ENCODE assay signal across 26 cellular contexts in genomic region chr2:1681323-1682310, GRCh38.
DNase-seq lines count a peak whose midpoint lies in the region; ATAC-seq and TF ChIP-seq lines count a peak whose summit lies in the region.
"Had no signal": no experiment of that assay in that cellular context is flagged by ENCODE, and none has a peak within 500 bp of the region (broad histone marks: within the 10 kb centered on the region; RNA-seq: fewer than 3 reads in every experiment).

No MANE protein-coding gene starts in this region.

- H3K4me3 Mint-ChIP-seq in activated CD8-positive, alpha-beta memory T cell treated with anti-CD3 and anti-CD28 coated beads, Interleukin-2, amount 10 ng/mL, durations not matched to agents 7 days and 5 days: no peak overlapping the region
- H3K4me3 Mint-ChIP-seq in glutamatergic neuron (ENCODE audit: unreplicated experiment): no peak overlapping the region
- no peak overlapping the region for H3K4me3 Mint-ChIP-seq in nephron progenitor cell
- no peak overlapping the region for H3K4me3 Mint-ChIP-seq in type B pancreatic cell
- H3K4me3 Mint-ChIP-seq: activated CD4-positive, alpha-beta memory T cell treated with anti-CD3 and anti-CD28 coated beads, Interleukin-2, amount 10 ng/mL, durations not matched to agents 7 days and 5 days; activated T-cell treated with anti-CD3 and anti-CD28 coated beads, Interleukin-2, amount 50 U/mL, for 24 hours; brain had no signal

- no peaks in the 10 kb centered on the region for H3K9me3 Mint-ChIP-seq in activated CD8-positive, alpha-beta memory T cell treated with anti-CD3 and anti-CD28 coated beads, Interleukin-2, amount 10 ng/mL, durations not matched to agents 7 days and 5 days (ENCODE audit: low read depth)
- H3K9me3 Mint-ChIP-seq in glutamatergic neuron (ENCODE audit: unreplicated experiment) (peaks cover 9% of the 10 kb centered on the region), nephron progenitor cell (no peaks in the 10 kb centered on the region), type B pancreatic cell (no peaks in the 10 kb centered on the region)
- H3K9me3 Mint-ChIP-seq: activated CD4-positive, alpha-beta memory T cell treated with anti-CD3 and anti-CD28 coated beads, Interleukin-2, amount 10 ng/mL, durations not matched to agents 7 days and 5 days; activated T-cell treated with anti-CD3 and anti-CD28 coated beads, Interleukin-2, amount 50 U/mL, for 24 hours; brain had no signal

- H3K36me3 Mint-ChIP-seq in activated CD8-positive, alpha-beta memory T cell treated with anti-CD3 and anti-CD28 coated beads, Interleukin-2, amount 10 ng/mL, durations not matched to agents 7 days and 5 days: no peaks in the 10 kb centered on the region
- H3K36me3 Mint-ChIP-seq in glutamatergic neuron (ENCODE audit: unreplicated experiment): no peaks in the 10 kb centered on the region
- H3K36me3 Mint-ChIP-seq in nephron progenitor cell (ENCODE audit: low read depth): peaks cover 28% of the 10 kb centered on the region
- H3K36me3 Mint-ChIP-seq in type B pancreatic cell: peaks cover 10% of the 10 kb centered on the region

- no peak overlapping the region for H3K27ac Mint-ChIP-seq in activated CD8-positive, alpha-beta memory T cell treated with anti-CD3 and anti-CD28 coated beads, Interleukin-2, amount 10 ng/mL, durations not matched to agents 7 days and 5 days
- H3K27ac Mint-ChIP-seq in glutamatergic neuron (ENCODE audit: unreplicated experiment) (peak overlapping the region; percentile 35), nephron progenitor cell (peak overlapping the region; percentile 77), type B pancreatic cell (no peak overlapping the region)
- H3K27ac Mint-ChIP-seq: activated CD4-positive, alpha-beta memory T cell treated with anti-CD3 and anti-CD28 coated beads, Interleukin-2, amount 10 ng/mL, durations not matched to agents 7 days and 5 days; activated T-cell treated with anti-CD3 and anti-CD28 coated beads, Interleukin-2, amount 50 U/mL, for 24 hours had no signal

- no peaks in the 10 kb centered on the region for H3K4me1 Mint-ChIP-seq in activated CD8-positive, alpha-beta memory T cell treated with anti-CD3 and anti-CD28 coated beads, Interleukin-2, amount 10 ng/mL, durations not matched to agents 7 days and 5 days
- H3K4me1 Mint-ChIP-seq in glutamatergic neuron (ENCODE audit: low read depth, unreplicated experiment): peaks cover 12% of the 10 kb centered on the region
- H3K4me1 Mint-ChIP-seq in nephron progenitor cell: peaks cover 7% of the 10 kb centered on the region
- H3K4me1 Mint-ChIP-seq in type B pancreatic cell (ENCODE audit: unreplicated experiment): peaks cover 5% of the 10 kb centered on the region
- H3K4me1 Mint-ChIP-seq: activated CD4-positive, alpha-beta memory T cell treated with anti-CD3 and anti-CD28 coated beads, Interleukin-2, amount 10 ng/mL, durations not matched to agents 7 days and 5 days had no signal

- CTCF ChIA-PET in activated CD8-positive, alpha-beta memory T cell treated with anti-CD3 and anti-CD28 coated beads, Interleukin-2, amount 10 ng/mL, durations not matched to agents 7 days and 5 days (lab: Charles Lee): no interaction called here

- TF ChIP-seq CTCF in glutamatergic neuron (IDR thresholded peaks at IDR 0.05; ENCODE audit: partially characterized antibody, unreplicated experiment) (no peak), nephron progenitor cell (IDR thresholded peaks at IDR 0.05) (no peak), type B pancreatic cell (conservative IDR thresholded peaks at IDR 0.05) (no peak)

- DNase-seq in activated CD8-positive, alpha-beta memory T cell treated with anti-CD3 and anti-CD28 coated beads, Interleukin-2, amount 10 ng/mL, durations not matched to agents 7 days and 5 days: peak; percentile 39
- DNase-seq in activated CD8-positive, alpha-beta memory T cell treated with anti-CD3 and anti-CD28 coated beads, Interleukin-2, amount 50 U/mL, for 4 hours: no peak
- DNase-seq in glutamatergic neuron: no peak
- no peak for DNase-seq in nephron progenitor cell
- DNase-seq in type B pancreatic cell (ENCODE audit: extremely low spot score, unreplicated experiment): peak; percentile 60
- DNase-seq in NCI-H446 (lab: John Stamatoyannopoulos, UW): no peak
- no peak for DNase-seq in NCI-H2029 (lab: John Stamatoyannopoulos, UW)
- DNase-seq: 8988T; activated CD4-positive, alpha-beta memory T cell treated with anti-CD3 and anti-CD28 coated beads, Interleukin-2, amount 10 ng/mL, durations not matched to agents 7 days and 5 days; activated gamma-delta T cell treated with Interleukin-2 at 50 U/mL for 16 hours; activated T-cell treated with anti-CD3 and anti-CD28 coated beads, Interleukin-2, amount 50 U/mL, for 24 hours; colonic mucosa; DMS153; gastrocnemius medialis; islet precursor cell; NCI-H1417; NCI-H524; NK-92 treated with Interleukin-12 subunit alpha and Interleukin-12 subunit beta, amount 100 ng/mL, for 24 hours; nucleus accumbens; PC-9; stimulated activated naive CD4-positive, alpha-beta T cell treated with Interleukin-2 at 50 U/mL for 16 hours; trophoblast cell had no signal

- no peaks in the 10 kb centered on the region for H3K27me3 Mint-ChIP-seq in activated CD8-positive, alpha-beta memory T cell treated with anti-CD3 and anti-CD28 coated beads, Interleukin-2, amount 10 ng/mL, durations not matched to agents 7 days and 5 days
- H3K27me3 Mint-ChIP-seq in glutamatergic neuron (ENCODE audit: unreplicated experiment): peaks cover 2% of the 10 kb centered on the region
- no peaks in the 10 kb centered on the region for H3K27me3 Mint-ChIP-seq in nephron progenitor cell (ENCODE audit: low read depth, poor library complexity)
- no peaks in the 10 kb centered on the region for H3K27me3 Mint-ChIP-seq in type B pancreatic cell
- H3K27me3 Mint-ChIP-seq: activated CD4-positive, alpha-beta memory T cell treated with anti-CD3 and anti-CD28 coated beads, Interleukin-2, amount 10 ng/mL, durations not matched to agents 7 days and 5 days; activated T-cell treated with anti-CD3 and anti-CD28 coated beads, Interleukin-2, amount 50 U/mL, for 24 hours; brain had no signal

- no peak for ATAC-seq in activated CD8-positive, alpha-beta memory T cell treated with anti-CD3 and anti-CD28 coated beads, Interleukin-2, amount 10 ng/mL, durations not matched to agents 7 days and 5 days
- no peak for ATAC-seq in GM19328 (IDR thresholded peaks at IDR 0.05; ENCODE audit: unreplicated experiment)
- ATAC-seq: activated CD4-positive, CD25-positive, alpha-beta regulatory T cell treated with anti-CD3 and anti-CD28 coated beads, Interleukin-2, amount 50 U/mL, for 24 hours; gastrocnemius medialis; K562 had no signal

Comparison
In these comparisons a context has a peak if more than half of its experiments do, and no peak if none do; other contexts are left out.
1. DNase-seq: peak in activated CD8-positive, alpha-beta memory T cell treated with anti-CD3 and anti-CD28 coated beads, Interleukin-2, amount 10 ng/mL, durations not matched to agents 7 days and 5 days (single experiment) and type B pancreatic cell (single experiment); none in activated CD8-positive, alpha-beta memory T cell treated with anti-CD3 and anti-CD28 coated beads, Interleukin-2, amount 50 U/mL, for 4 hours (single experiment), glutamatergic neuron (single experiment), nephron progenitor cell (single experiment), NCI-H446 (0 of 2) and NCI-H2029 (single experiment).
2. H3K27ac Mint-ChIP-seq: peak in glutamatergic neuron (single experiment) and nephron progenitor cell (single experiment); none in activated CD8-positive, alpha-beta memory T cell treated with anti-CD3 and anti-CD28 coated beads, Interleukin-2, amount 10 ng/mL, durations not matched to agents 7 days and 5 days (single experiment) and type B pancreatic cell (single experiment).